Comparison of ENCODE assay signal across 8 cellular contexts in the genomic region with DNA sequence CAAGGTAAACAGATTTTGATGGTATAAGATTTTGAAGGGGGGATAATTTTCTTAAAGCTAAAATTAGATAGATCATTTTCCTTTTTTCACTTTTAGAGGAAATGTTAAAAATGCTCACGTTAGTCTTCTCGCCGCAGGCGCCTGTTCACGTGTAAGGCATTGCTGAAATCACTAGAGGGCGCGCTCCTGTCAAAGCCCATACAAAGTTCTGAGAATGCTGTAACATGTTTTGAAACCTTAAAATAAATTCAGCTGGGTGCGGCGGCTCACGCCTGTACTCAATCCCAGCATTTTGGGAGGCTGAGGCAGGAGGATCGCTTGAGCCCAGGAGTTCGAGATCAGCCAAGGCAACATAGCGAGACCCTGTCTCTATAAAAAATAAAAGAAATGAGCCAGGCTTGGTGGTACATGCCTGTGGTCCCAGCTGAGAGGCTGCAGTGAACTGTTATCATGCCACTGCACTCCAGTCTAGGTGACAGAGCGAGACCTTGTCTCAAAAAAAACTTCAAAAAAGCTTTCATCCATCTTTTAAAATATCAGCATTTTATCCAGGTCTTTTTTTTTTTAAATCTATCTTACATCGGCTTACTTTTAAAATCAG.
A peak's percentile ranks its signal among the peaks of the same experiment; 100 is the strongest.
DNase-seq lines count a peak whose midpoint lies in the region; ATAC-seq lines count a peak whose summit lies in the region.

No MANE protein-coding gene starts in this region.

- peak; percentile 63 for DNase-seq in NCI-H82 (lab: John Stamatoyannopoulos, UW)
- no peak for DNase-seq in NCI-H82 treated with DMSO at 0.1 percent for 48 hours (lab: John Stamatoyannopoulos, UW; ENCODE audit: unreplicated experiment)
- DNase-seq in NCI-H460 (ENCODE audit: extremely low read depth, low read depth): peak; percentile 45
- peak; percentile 18 for DNase-seq in activated T-cell treated with anti-CD3 and anti-CD28 coated beads for 48 hours (ENCODE audit: low read depth)
- peak; percentile 5 for DNase-seq in glomerular endothelial cell (ENCODE audit: extremely low read depth, low read depth, low spot score)
- peak; percentile 34 for DNase-seq in renal cortical epithelial cell (ENCODE audit: low read depth)

- ATAC-seq in HG02678 (IDR thresholded peaks at IDR 0.05; ENCODE audit: unreplicated experiment) (peak; percentile 51), GM21381 (IDR thresholded peaks at IDR 0.05; ENCODE audit: unreplicated experiment) (no peak)
